In genomic region chr7:65924193-65924592, GRCh38 we compare ENCODE assay signal across 32 cellular contexts.
"Had no signal": no experiment of that assay in that cellular context is flagged by ENCODE, and none has a peak within 500 bp of the region (broad histone marks: within the 10 kb centered on the region; RNA-seq: fewer than 3 reads in every experiment).

No MANE protein-coding gene starts in this region.

- H3K4me3 ChIP-seq: adrenal gland, body of pancreas, esophagus muscularis mucosa, gastroesophageal sphincter had no signal

- H3K4me3 Mint-ChIP-seq: activated B cell treated with CpG ODN at 0.5 μM for 24 hours; activated CD8-positive, alpha-beta T cell treated with anti-CD3 and anti-CD28 coated beads for 36 hours; activated naive CD4-positive, alpha-beta T cell treated with anti-CD3 and anti-CD28 coated beads for 36 hours; activated naive CD4-positive, alpha-beta T cell treated with anti-CD3 and anti-CD28 coated beads, Interleukin-2, amount 50 U/mL, for 24 hours; activated naive CD8-positive, alpha-beta T cell treated with anti-CD3 and anti-CD28 coated beads for 36 hours; activated naive CD8-positive, alpha-beta T cell treated with anti-CD3 and anti-CD28 coated beads, Interleukin-2, amount 50 U/mL, for 24 hours; activated T-cell treated with anti-CD3 and anti-CD28 coated beads, Interleukin-2, amount 50 U/mL, for 4 hours; activated T-helper 17 cell treated with anti-CD3 and anti-CD28 coated beads, Interleukin-2, amount 50 U/mL, for 72 hours; effector memory CD8-positive, alpha-beta T cell; T-helper 17 cell; T-helper 2 cell treated with Interferon-gamma antibody and Interleukin-4, amounts not matched to agents 5 μg/mL and 100 μg/mL, for 36 hours had no signal

- H3K27ac ChIP-seq: adrenal gland, body of pancreas, esophagus muscularis mucosa, gastroesophageal sphincter, WERI-Rb-1 had no signal

- ATAC-seq: activated CD4-positive, CD25-positive, alpha-beta regulatory T cell treated with anti-CD3 and anti-CD28 coated beads, Interleukin-2, amount 50 U/mL, for 24 hours; activated CD8-positive, alpha-beta T cell treated with anti-CD3 and anti-CD28 coated beads for 36 hours; activated naive CD8-positive, alpha-beta T cell treated with anti-CD3 and anti-CD28 coated beads, Interleukin-2, amount 50 U/mL, for 24 hours; activated T-cell treated with anti-CD3 and anti-CD28 coated beads, Interleukin-2, amount 50 U/mL, for 4 hours; activated T-helper 17 cell treated with anti-CD3 and anti-CD28 coated beads, Interleukin-2, amount 50 U/mL, for 72 hours; body of pancreas; effector memory CD8-positive, alpha-beta T cell; gastroesophageal sphincter; T-helper 17 cell had no signal

- H3K27ac Mint-ChIP-seq: activated B cell treated with CpG ODN at 0.5 μM for 24 hours; activated CD8-positive, alpha-beta T cell treated with anti-CD3 and anti-CD28 coated beads for 36 hours; activated naive CD4-positive, alpha-beta T cell treated with anti-CD3 and anti-CD28 coated beads for 36 hours; activated naive CD4-positive, alpha-beta T cell treated with anti-CD3 and anti-CD28 coated beads, Interleukin-2, amount 50 U/mL, for 24 hours; activated naive CD8-positive, alpha-beta T cell treated with anti-CD3 and anti-CD28 coated beads for 36 hours; activated naive CD8-positive, alpha-beta T cell treated with anti-CD3 and anti-CD28 coated beads, Interleukin-2, amount 50 U/mL, for 24 hours; activated T-helper 17 cell treated with anti-CD3 and anti-CD28 coated beads, Interleukin-2, amount 50 U/mL, for 72 hours; effector memory CD8-positive, alpha-beta T cell; T-helper 17 cell; T-helper 2 cell treated with Interferon-gamma antibody and Interleukin-4, amounts not matched to agents 5 μg/mL and 100 μg/mL, for 36 hours had no signal

- H3K36me3 ChIP-seq: adrenal gland, esophagus muscularis mucosa had no signal

- H3K4me1 ChIP-seq: adrenal gland, gastroesophageal sphincter had no signal

- H3K27me3 Mint-ChIP-seq: activated B cell treated with CpG ODN at 0.5 μM for 24 hours; activated CD8-positive, alpha-beta T cell treated with anti-CD3 and anti-CD28 coated beads for 36 hours; activated naive CD4-positive, alpha-beta T cell treated with anti-CD3 and anti-CD28 coated beads, Interleukin-2, amount 50 U/mL, for 24 hours; activated naive CD8-positive, alpha-beta T cell treated with anti-CD3 and anti-CD28 coated beads for 36 hours; activated naive CD8-positive, alpha-beta T cell treated with anti-CD3 and anti-CD28 coated beads, Interleukin-2, amount 50 U/mL, for 24 hours; activated T-helper 17 cell treated with anti-CD3 and anti-CD28 coated beads, Interleukin-2, amount 50 U/mL, for 72 hours; effector memory CD8-positive, alpha-beta T cell; T-helper 17 cell had no signal

- H3K9me3 Mint-ChIP-seq: activated B cell treated with CpG ODN at 0.5 μM for 24 hours; activated CD8-positive, alpha-beta T cell treated with anti-CD3 and anti-CD28 coated beads for 36 hours; activated naive CD4-positive, alpha-beta T cell treated with anti-CD3 and anti-CD28 coated beads for 36 hours; activated naive CD4-positive, alpha-beta T cell treated with anti-CD3 and anti-CD28 coated beads, Interleukin-2, amount 50 U/mL, for 24 hours; activated naive CD8-positive, alpha-beta T cell treated with anti-CD3 and anti-CD28 coated beads for 36 hours; activated naive CD8-positive, alpha-beta T cell treated with anti-CD3 and anti-CD28 coated beads, Interleukin-2, amount 50 U/mL, for 24 hours; activated T-cell treated with anti-CD3 and anti-CD28 coated beads, Interleukin-2, amount 50 U/mL, for 4 hours; activated T-helper 17 cell treated with anti-CD3 and anti-CD28 coated beads, Interleukin-2, amount 50 U/mL, for 72 hours; effector memory CD8-positive, alpha-beta T cell; T-helper 2 cell treated with Interferon-gamma antibody and Interleukin-4, amounts not matched to agents 5 μg/mL and 100 μg/mL, for 36 hours had no signal

- H3K4me1 Mint-ChIP-seq: activated B cell treated with CpG ODN at 0.5 μM for 24 hours had no signal

- H3K9me3 ChIP-seq: adrenal gland, body of pancreas, esophagus muscularis mucosa, gastroesophageal sphincter had no signal

- DNase-seq: activated B cell treated with CpG ODN at 0.5 μM for 24 hours; activated CD4-positive, alpha-beta T cell treated with anti-CD3 and anti-CD28 coated beads for 48 hours; activated CD4-positive, alpha-beta T cell treated with anti-CD3 and anti-CD28 coated beads, Interleukin-2, amount 50 U/mL, for 1 hour; activated CD4-positive, alpha-beta T cell treated with anti-CD3 and anti-CD28 coated beads, Interleukin-2, amount 50 U/mL, for 48 hours; activated CD8-positive, alpha-beta memory T cell treated with anti-CD3 and anti-CD28 coated beads for 24 hours; activated CD8-positive, alpha-beta T cell treated with anti-CD3 and anti-CD28 coated beads for 36 hours; activated effector memory CD4-positive, alpha-beta T cell treated with Interleukin-2 at 50 U/mL for 16 hours; activated naive CD4-positive, alpha-beta T cell treated with anti-CD3 and anti-CD28 coated beads for 36 hours; activated naive CD8-positive, alpha-beta T cell treated with anti-CD3 and anti-CD28 coated beads for 36 hours; activated naive CD8-positive, alpha-beta T cell treated with anti-CD3 and anti-CD28 coated beads, Interleukin-2, amount 50 U/mL, for 24 hours; activated T-cell treated with anti-CD3 and anti-CD28 coated beads, Interleukin-2, amount 50 U/mL, for 4 hours; adrenal gland; amygdala; aorta; body of pancreas; caudate nucleus; cortex of kidney; dermis blood vessel endothelial cell; effector CD4-positive, alpha-beta T cell; effector memory CD8-positive, alpha-beta T cell; erythroblast; foreskin melanocyte; T-helper 1 cell; T-helper 17 cell; T1000; WERI-Rb-1 had no signal

- H3K27me3 ChIP-seq: adrenal gland, body of pancreas, esophagus muscularis mucosa, gastroesophageal sphincter had no signal
